Comparison of ENCODE assay signal across 1 cellular context in the genomic region with DNA sequence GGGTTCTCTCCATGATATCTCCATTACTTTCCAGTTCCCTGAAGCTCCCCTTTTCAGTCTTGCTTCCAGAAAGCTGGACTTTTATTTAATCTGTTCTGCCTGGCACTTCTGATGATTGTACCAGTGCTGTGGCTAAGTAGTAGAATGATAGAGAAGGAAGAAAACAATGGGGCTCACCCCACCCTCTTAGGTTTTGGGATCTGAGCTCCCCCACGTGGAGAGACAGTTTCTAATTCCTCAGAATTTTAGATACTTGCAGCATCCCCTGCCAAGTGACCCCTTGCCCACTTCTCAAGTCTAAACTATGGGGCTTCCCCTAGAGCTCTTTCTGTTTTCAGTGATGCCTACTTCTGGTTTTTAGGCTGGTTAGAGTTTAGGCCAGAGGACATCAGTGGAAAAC.
TF ChIP-seq lines count a peak whose summit lies in the region.

No MANE protein-coding gene starts in this region.

TF ChIP-seq in GM23338, 12 proteins besides CTCF, POLR2A, EP300 and RAD21 (continued from another document):
- TF ChIP-seq, protein P1, sequence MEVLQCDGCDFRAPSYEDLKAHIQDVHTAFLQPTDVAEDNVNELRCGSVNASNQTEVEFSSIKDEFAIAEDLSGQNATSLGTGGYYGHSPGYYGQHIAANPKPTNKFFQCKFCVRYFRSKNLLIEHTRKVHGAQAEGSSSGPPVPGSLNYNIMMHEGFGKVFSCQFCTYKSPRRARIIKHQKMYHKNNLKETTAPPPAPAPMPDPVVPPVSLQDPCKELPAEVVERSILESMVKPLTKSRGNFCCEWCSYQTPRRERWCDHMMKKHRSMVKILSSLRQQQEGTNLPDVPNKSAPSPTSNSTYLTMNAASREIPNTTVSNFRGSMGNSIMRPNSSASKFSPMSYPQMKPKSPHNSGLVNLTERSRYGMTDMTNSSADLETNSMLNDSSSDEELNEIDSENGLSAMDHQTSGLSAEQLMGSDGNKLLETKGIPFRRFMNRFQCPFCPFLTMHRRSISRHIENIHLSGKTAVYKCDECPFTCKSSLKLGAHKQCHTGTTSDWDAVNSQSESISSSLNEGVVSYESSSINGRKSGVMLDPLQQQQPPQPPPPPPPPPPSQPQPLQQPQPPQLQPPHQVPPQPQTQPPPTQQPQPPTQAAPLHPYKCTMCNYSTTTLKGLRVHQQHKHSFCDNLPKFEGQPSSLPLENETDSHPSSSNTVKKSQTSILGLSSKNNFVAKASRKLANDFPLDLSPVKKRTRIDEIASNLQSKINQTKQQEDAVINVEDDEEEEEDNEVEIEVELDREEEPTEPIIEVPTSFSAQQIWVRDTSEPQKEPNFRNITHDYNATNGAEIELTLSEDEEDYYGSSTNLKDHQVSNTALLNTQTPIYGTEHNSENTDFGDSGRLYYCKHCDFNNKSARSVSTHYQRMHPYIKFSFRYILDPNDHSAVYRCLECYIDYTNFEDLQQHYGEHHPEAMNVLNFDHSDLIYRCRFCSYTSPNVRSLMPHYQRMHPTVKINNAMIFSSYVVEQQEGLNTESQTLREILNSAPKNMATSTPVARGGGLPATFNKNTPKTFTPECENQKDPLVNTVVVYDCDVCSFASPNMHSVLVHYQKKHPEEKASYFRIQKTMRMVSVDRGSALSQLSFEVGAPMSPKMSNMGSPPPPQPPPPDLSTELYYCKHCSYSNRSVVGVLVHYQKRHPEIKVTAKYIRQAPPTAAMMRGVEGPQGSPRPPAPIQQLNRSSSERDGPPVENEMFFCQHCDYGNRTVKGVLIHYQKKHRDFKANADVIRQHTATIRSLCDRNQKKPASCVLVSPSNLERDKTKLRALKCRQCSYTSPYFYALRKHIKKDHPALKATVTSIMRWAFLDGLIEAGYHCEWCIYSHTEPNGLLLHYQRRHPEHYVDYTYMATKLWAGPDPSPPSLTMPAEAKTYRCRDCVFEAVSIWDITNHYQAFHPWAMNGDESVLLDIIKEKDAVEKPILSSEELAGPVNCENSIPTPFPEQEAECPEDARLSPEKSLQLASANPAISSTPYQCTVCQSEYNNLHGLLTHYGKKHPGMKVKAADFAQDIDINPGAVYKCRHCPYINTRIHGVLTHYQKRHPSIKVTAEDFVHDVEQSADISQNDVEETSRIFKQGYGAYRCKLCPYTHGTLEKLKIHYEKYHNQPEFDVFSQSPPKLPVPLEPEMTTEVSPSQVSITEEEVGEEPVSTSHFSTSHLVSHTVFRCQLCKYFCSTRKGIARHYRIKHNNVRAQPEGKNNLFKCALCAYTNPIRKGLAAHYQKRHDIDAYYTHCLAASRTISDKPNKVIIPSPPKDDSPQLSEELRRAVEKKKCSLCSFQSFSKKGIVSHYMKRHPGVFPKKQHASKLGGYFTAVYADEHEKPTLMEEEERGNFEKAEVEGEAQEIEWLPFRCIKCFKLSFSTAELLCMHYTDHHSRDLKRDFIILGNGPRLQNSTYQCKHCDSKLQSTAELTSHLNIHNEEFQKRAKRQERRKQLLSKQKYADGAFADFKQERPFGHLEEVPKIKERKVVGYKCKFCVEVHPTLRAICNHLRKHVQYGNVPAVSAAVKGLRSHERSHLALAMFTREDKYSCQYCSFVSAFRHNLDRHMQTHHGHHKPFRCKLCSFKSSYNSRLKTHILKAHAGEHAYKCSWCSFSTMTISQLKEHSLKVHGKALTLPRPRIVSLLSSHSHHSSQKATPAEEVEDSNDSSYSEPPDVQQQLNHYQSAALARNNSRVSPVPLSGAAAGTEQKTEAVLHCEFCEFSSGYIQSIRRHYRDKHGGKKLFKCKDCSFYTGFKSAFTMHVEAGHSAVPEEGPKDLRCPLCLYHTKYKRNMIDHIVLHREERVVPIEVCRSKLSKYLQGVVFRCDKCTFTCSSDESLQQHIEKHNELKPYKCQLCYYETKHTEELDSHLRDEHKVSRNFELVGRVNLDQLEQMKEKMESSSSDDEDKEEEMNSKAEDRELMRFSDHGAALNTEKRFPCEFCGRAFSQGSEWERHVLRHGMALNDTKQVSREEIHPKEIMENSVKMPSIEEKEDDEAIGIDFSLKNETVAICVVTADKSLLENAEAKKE (CRISPR knock-in tag; IDR thresholded peaks at IDR 0.05), result no peak
- TF ChIP-seq NANOG (IDR thresholded peaks at IDR 0.05; ENCODE audit: borderline replicate concordance) (no peak), JUNB (IDR thresholded peaks at IDR 0.05; ENCODE audit: unreplicated experiment) (no peak), EZH2 (IDR thresholded peaks at IDR 0.05; ENCODE audit: low read depth, unreplicated experiment) (no peak), STAT1 (IDR thresholded peaks at IDR 0.05; ENCODE audit: unreplicated experiment) (no peak), POLR2AphosphoS5 (IDR thresholded peaks at IDR 0.05; ENCODE audit: low read depth) (no peak), CREB1 (CRISPR knock-in tag; IDR thresholded peaks at IDR 0.05; ENCODE audit: low read depth) (no peak)
- TF ChIP-seq, protein P2, sequence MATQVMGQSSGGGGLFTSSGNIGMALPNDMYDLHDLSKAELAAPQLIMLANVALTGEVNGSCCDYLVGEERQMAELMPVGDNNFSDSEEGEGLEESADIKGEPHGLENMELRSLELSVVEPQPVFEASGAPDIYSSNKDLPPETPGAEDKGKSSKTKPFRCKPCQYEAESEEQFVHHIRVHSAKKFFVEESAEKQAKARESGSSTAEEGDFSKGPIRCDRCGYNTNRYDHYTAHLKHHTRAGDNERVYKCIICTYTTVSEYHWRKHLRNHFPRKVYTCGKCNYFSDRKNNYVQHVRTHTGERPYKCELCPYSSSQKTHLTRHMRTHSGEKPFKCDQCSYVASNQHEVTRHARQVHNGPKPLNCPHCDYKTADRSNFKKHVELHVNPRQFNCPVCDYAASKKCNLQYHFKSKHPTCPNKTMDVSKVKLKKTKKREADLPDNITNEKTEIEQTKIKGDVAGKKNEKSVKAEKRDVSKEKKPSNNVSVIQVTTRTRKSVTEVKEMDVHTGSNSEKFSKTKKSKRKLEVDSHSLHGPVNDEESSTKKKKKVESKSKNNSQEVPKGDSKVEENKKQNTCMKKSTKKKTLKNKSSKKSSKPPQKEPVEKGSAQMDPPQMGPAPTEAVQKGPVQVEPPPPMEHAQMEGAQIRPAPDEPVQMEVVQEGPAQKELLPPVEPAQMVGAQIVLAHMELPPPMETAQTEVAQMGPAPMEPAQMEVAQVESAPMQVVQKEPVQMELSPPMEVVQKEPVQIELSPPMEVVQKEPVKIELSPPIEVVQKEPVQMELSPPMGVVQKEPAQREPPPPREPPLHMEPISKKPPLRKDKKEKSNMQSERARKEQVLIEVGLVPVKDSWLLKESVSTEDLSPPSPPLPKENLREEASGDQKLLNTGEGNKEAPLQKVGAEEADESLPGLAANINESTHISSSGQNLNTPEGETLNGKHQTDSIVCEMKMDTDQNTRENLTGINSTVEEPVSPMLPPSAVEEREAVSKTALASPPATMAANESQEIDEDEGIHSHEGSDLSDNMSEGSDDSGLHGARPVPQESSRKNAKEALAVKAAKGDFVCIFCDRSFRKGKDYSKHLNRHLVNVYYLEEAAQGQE (IDR thresholded peaks at IDR 0.05; ENCODE audit: unreplicated experiment), result no peak
- TF ChIP-seq, protein P3, sequence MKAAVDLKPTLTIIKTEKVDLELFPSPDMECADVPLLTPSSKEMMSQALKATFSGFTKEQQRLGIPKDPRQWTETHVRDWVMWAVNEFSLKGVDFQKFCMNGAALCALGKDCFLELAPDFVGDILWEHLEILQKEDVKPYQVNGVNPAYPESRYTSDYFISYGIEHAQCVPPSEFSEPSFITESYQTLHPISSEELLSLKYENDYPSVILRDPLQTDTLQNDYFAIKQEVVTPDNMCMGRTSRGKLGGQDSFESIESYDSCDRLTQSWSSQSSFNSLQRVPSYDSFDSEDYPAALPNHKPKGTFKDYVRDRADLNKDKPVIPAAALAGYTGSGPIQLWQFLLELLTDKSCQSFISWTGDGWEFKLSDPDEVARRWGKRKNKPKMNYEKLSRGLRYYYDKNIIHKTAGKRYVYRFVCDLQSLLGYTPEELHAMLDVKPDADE (IDR thresholded peaks at IDR 0.05), result no peak
TF ChIP-seq in GM23338: peak in this region for 0.
